30 cellular contexts compared by ENCODE assay signal in the genomic region with DNA sequence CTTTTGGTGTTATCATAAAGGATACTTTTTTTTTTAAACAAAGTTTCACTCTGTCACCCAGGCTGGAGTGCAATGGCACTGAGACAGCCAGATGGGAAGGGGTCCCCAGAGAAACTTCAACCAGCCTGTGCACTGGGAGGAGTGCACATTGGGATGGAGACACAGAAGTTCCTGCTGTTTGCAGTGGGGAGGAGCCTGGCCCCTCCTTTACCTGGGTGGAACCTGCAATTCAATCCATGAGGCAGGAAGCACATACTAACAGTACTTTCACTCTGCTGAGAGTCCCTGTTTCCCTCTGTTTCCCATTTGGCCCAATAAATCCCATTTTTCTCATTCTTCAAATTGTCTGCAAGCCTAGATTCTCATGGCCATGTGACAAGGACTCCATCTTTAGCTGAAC. TPM values are rescaled to one million over a fixed set of nuclear protein-coding genes. Genes with fewer than 3 reads are reported as not detected.
"Had no signal": no experiment of that assay in that cellular context is flagged by ENCODE, and none has a peak within 500 bp of the region (broad histone marks: within the 10 kb centered on the region; RNA-seq: fewer than 3 reads in every experiment).

No MANE protein-coding gene starts in this region.

- H3K9me2 ChIP-seq: SK-N-SH had no signal

- H3K9me3 Mint-ChIP-seq: activated naive CD8-positive, alpha-beta T cell treated with anti-CD3 and anti-CD28 coated beads, Interleukin-2, amount 10 ng/mL, durations not matched to agents 7 days and 5 days; T-helper 1 cell treated with Interleukin-12 subunit alpha and Interleukin-12 subunit beta and Interleukin-4 antibody, amounts not matched to agents 30 μg/mL and 1 μg/mL, for 36 hours had no signal

- DNase-seq: activated CD4-positive, alpha-beta T cell treated with anti-CD3 and anti-CD28 coated beads for 48 hours; activated CD4-positive, alpha-beta T cell treated with anti-CD3 and anti-CD28 coated beads, Interleukin-2, amount 50 U/mL, for 4 hours; activated CD4-positive, CD25-positive, alpha-beta regulatory T cell treated with anti-CD3 and anti-CD28 coated beads, Interleukin-2, amount 50 U/mL, for 72 hours; activated CD8-positive, alpha-beta memory T cell treated with anti-CD3 and anti-CD28 coated beads, Interleukin-2, amount 50 U/mL, for 48 hours; activated CD8-positive, alpha-beta T cell treated with anti-CD3 and anti-CD28 coated beads, Interleukin-2, amount 10 ng/mL, durations not matched to agents 7 days and 5 days; activated naive CD4-positive, alpha-beta T cell treated with anti-CD3 and anti-CD28 coated beads, Interleukin-2, amount 50 U/mL, for 16 hours; activated naive CD8-positive, alpha-beta T cell treated with anti-CD3 and anti-CD28 coated beads, Interleukin-2, amount 10 ng/mL, durations not matched to agents 7 days and 5 days; activated T-cell treated with anti-CD3 and anti-CD28 coated beads, Interleukin-2, amount 50 U/mL, for 1 hour; adrenal gland; anterior cingulate cortex; central memory CD4-positive, alpha-beta T cell; Kasumi-1; NCI-H1048; NCI-H146; NCI-H187 treated with DMSO at 0.1 percent for 48 hours; NCI-H2081 treated with DMSO at 0.1 percent for 48 hours; NCI-H226; NCI-H526 treated with DMSO at 0.1 percent for 48 hours; NK-92 treated with Interleukin-12 subunit alpha and Interleukin-12 subunit beta, amount 100 ng/mL, for 24 hours; OCI-M1; Right ventricle myocardium superior; RPMI8226; SJCRH30; SK-N-SH; SW 1271 had no signal

- ATAC-seq: activated CD8-positive, alpha-beta T cell treated with anti-CD3 and anti-CD28 coated beads, Interleukin-2, amount 10 ng/mL, durations not matched to agents 7 days and 5 days; Panc1; WTC11 had no signal

- H3K36me3 Mint-ChIP-seq: activated naive CD8-positive, alpha-beta T cell treated with anti-CD3 and anti-CD28 coated beads, Interleukin-2, amount 10 ng/mL, durations not matched to agents 7 days and 5 days had no signal

- H3K27ac ChIP-seq: adrenal gland, SJCRH30 had no signal

- H3K9ac ChIP-seq: SK-N-SH had no signal

- H3K4me2 ChIP-seq: SK-N-SH had no signal

- H3K27ac Mint-ChIP-seq: activated CD8-positive, alpha-beta T cell treated with anti-CD3 and anti-CD28 coated beads, Interleukin-2, amount 10 ng/mL, durations not matched to agents 7 days and 5 days; activated naive CD8-positive, alpha-beta T cell treated with anti-CD3 and anti-CD28 coated beads, Interleukin-2, amount 10 ng/mL, durations not matched to agents 7 days and 5 days; T-helper 1 cell treated with Interleukin-12 subunit alpha and Interleukin-12 subunit beta and Interleukin-4 antibody, amounts not matched to agents 30 μg/mL and 1 μg/mL, for 36 hours; WTC11 had no signal

- H3K4me3 ChIP-seq: adrenal gland, SJCRH30 had no signal

- H3K36me3 ChIP-seq: adrenal gland, SJCRH30 had no signal

- H3K4me3 Mint-ChIP-seq: activated CD8-positive, alpha-beta T cell treated with anti-CD3 and anti-CD28 coated beads, Interleukin-2, amount 10 ng/mL, durations not matched to agents 7 days and 5 days; activated naive CD8-positive, alpha-beta T cell treated with anti-CD3 and anti-CD28 coated beads, Interleukin-2, amount 10 ng/mL, durations not matched to agents 7 days and 5 days; T-helper 1 cell treated with Interleukin-12 subunit alpha and Interleukin-12 subunit beta and Interleukin-4 antibody, amounts not matched to agents 30 μg/mL and 1 μg/mL, for 36 hours; WTC11 had no signal

- H3K27me3 ChIP-seq: adrenal gland, SJCRH30 had no signal

- H3K4me1 ChIP-seq: SJCRH30 had no signal

- H3K9me3 ChIP-seq: adrenal gland, SJCRH30, SK-N-SH had no signal

RNA-seq across cellular contexts. Expression of gene LHFPL4, which starts 42.3 kb away (rescaled TPM):
- total RNA-seq: activated CD8-positive, alpha-beta T cell treated with anti-CD3 and anti-CD28 coated beads, Interleukin-2, amount 10 ng/mL, durations not matched to agents 7 days and 5 days; activated naive CD8-positive, alpha-beta T cell treated with anti-CD3 and anti-CD28 coated beads, Interleukin-2, amount 10 ng/mL, durations not matched to agents 7 days and 5 days; chondrocyte; NCI-H460; Right ventricle myocardium superior; SJCRH30 had no signal
